ENCODE assay signal across 28 cellular contexts in genomic region chr2:140711867-140712266, GRCh38.
"Had no signal": no experiment of that assay in that cellular context is flagged by ENCODE, and none has a peak within 500 bp of the region (broad histone marks: within the 10 kb centered on the region; RNA-seq: fewer than 3 reads in every experiment).

No MANE protein-coding gene starts in this region.

- H3K4me3 ChIP-seq: adrenal gland, body of pancreas, breast epithelium, K562, PC-9, SK-N-MC had no signal

- H3K27ac ChIP-seq: adrenal gland, body of pancreas, breast epithelium, PC-9, RWPE1, SK-N-MC had no signal

- H3K4me2 ChIP-seq: PC-9 had no signal

- ATAC-seq: activated CD4-positive, alpha-beta T cell treated with anti-CD3 and anti-CD28 coated beads for 36 hours; activated CD4-positive, CD25-positive, alpha-beta regulatory T cell treated with anti-CD3 and anti-CD28 coated beads, Interleukin-2, amount 50 U/mL, for 24 hours; activated CD8-positive, alpha-beta T cell treated with anti-CD3 and anti-CD28 coated beads, Interleukin-2, amount 10 ng/mL, durations not matched to agents 7 days and 5 days; activated naive CD4-positive, alpha-beta T cell treated with anti-CD3 and anti-CD28 coated beads, Interleukin-2, amount 50 U/mL, for 72 hours; activated T-cell treated with anti-CD3 and anti-CD28 coated beads, Interleukin-2, amount 50 U/mL, for 4 hours; body of pancreas; K562; Right ventricle myocardium inferior had no signal

- H3K4me3 Mint-ChIP-seq: activated CD4-positive, alpha-beta T cell treated with anti-CD3 and anti-CD28 coated beads for 36 hours; activated CD4-positive, alpha-beta T cell treated with anti-CD3 and anti-CD28 coated beads, Interleukin-2, amount 10 ng/mL, durations not matched to agents 7 days and 5 days; activated CD8-positive, alpha-beta T cell treated with anti-CD3 and anti-CD28 coated beads, Interleukin-2, amount 10 ng/mL, durations not matched to agents 7 days and 5 days; activated naive CD4-positive, alpha-beta T cell treated with anti-CD3 and anti-CD28 coated beads for 36 hours; activated T-cell treated with anti-CD3 and anti-CD28 coated beads, Interleukin-2, amount 50 U/mL, for 4 hours; activated T-helper 1 cell treated with anti-CD3 and anti-CD28 coated beads, Interleukin-12 subunit alpha, Interleukin-12 subunit beta, Interleukin-2, Interleukin-4 antibody, amounts not matched to agents 30 ng/mL and 10 ng/mL and 1 ng/mL, durations not matched to agents 14 hours and 24 hours and 36 hours; T-helper 2 cell treated with Interferon-gamma antibody and Interleukin-4, amounts not matched to agents 5 μg/mL and 100 μg/mL, for 36 hours had no signal

- H3K27me3 ChIP-seq: adrenal gland, body of pancreas, breast epithelium had no signal

- H3K36me3 Mint-ChIP-seq: activated naive CD4-positive, alpha-beta T cell treated with anti-CD3 and anti-CD28 coated beads, Interleukin-2, amount 50 U/mL, for 72 hours had no signal

- H3K36me3 ChIP-seq: adrenal gland had no signal

- DNase-seq: activated CD4-positive, alpha-beta T cell treated with anti-CD3 and anti-CD28 coated beads for 36 hours; activated CD4-positive, alpha-beta T cell treated with anti-CD3 and anti-CD28 coated beads, Interleukin-2, amount 10 ng/mL, durations not matched to agents 7 days and 5 days; activated CD4-positive, alpha-beta T cell treated with anti-CD3 and anti-CD28 coated beads, Interleukin-2, amount 50 U/mL, for 48 hours; activated CD8-positive, alpha-beta memory T cell treated with anti-CD3 and anti-CD28 coated beads, Interleukin-2, amount 50 U/mL, for 4 hours; activated CD8-positive, alpha-beta T cell treated with anti-CD3 and anti-CD28 coated beads, Interleukin-2, amount 10 ng/mL, durations not matched to agents 7 days and 5 days; activated gamma-delta T cell treated with Interleukin-2 at 50 U/mL for 16 hours; activated naive CD4-positive, alpha-beta T cell treated with anti-CD3 and anti-CD28 coated beads for 36 hours; activated T-cell treated with anti-CD3 and anti-CD28 coated beads for 4 hours; activated T-cell treated with anti-CD3 and anti-CD28 coated beads, Interleukin-2, amount 50 U/mL, for 4 hours; adrenal gland; body of pancreas; NCI-H1105; NCI-H1417 treated with DMSO at 0.1 percent for 48 hours; NCI-H187 treated with DMSO at 0.1 percent for 48 hours; NCI-H2081; NCI-H345; NCI-H526 treated with DMSO at 0.1 percent for 48 hours; NK-92 treated with Interleukin-12 subunit alpha and Interleukin-12 subunit beta, amount 100 ng/mL, for 24 hours; PC-9 had no signal

- H3K4me1 Mint-ChIP-seq: activated CD4-positive, alpha-beta T cell treated with anti-CD3 and anti-CD28 coated beads for 36 hours; activated CD4-positive, alpha-beta T cell treated with anti-CD3 and anti-CD28 coated beads, Interleukin-2, amount 10 ng/mL, durations not matched to agents 7 days and 5 days had no signal

- H3K27ac Mint-ChIP-seq: activated CD4-positive, alpha-beta T cell treated with anti-CD3 and anti-CD28 coated beads for 36 hours; activated CD4-positive, alpha-beta T cell treated with anti-CD3 and anti-CD28 coated beads, Interleukin-2, amount 10 ng/mL, durations not matched to agents 7 days and 5 days; activated CD8-positive, alpha-beta T cell treated with anti-CD3 and anti-CD28 coated beads, Interleukin-2, amount 10 ng/mL, durations not matched to agents 7 days and 5 days; activated naive CD4-positive, alpha-beta T cell treated with anti-CD3 and anti-CD28 coated beads for 36 hours; activated naive CD4-positive, alpha-beta T cell treated with anti-CD3 and anti-CD28 coated beads, Interleukin-2, amount 50 U/mL, for 72 hours; activated T-helper 1 cell treated with anti-CD3 and anti-CD28 coated beads, Interleukin-12 subunit alpha, Interleukin-12 subunit beta, Interleukin-2, Interleukin-4 antibody, amounts not matched to agents 30 ng/mL and 10 ng/mL and 1 ng/mL, durations not matched to agents 14 hours and 24 hours and 36 hours; T-helper 2 cell treated with Interferon-gamma antibody and Interleukin-4, amounts not matched to agents 5 μg/mL and 100 μg/mL, for 36 hours had no signal

- H3K4me1 ChIP-seq: adrenal gland, body of pancreas, breast epithelium had no signal

- H3K27me3 Mint-ChIP-seq: activated CD4-positive, alpha-beta T cell treated with anti-CD3 and anti-CD28 coated beads for 36 hours; activated CD4-positive, alpha-beta T cell treated with anti-CD3 and anti-CD28 coated beads, Interleukin-2, amount 10 ng/mL, durations not matched to agents 7 days and 5 days had no signal

- H2AFZ ChIP-seq: PC-9 had no signal

- H3K9me3 ChIP-seq: adrenal gland, body of pancreas, breast epithelium had no signal
